Comparison of ENCODE assay signal across 16 cellular contexts in the genomic region with DNA sequence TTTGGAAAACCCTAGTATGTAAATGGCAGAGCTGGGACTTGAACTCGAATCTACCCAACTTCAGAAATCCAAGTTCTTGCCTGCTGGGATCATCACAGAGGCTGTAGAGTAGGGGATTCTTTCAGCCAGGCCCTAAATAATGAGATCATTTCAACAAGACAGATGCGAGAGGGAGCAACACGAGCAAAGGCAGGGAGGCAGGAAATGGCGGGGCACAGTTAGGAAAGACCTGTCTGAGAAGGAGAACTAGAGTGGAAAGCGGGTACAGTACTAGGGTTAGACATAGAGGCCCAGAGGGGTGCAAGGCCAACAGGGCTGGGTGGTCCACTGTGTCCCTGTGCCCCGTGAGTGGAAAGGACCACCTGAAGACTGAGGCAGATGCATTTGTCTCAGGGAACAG. TPM values are rescaled to one million over a fixed set of nuclear protein-coding genes. Genes with fewer than 3 reads are reported as not detected.
DNase-seq lines count a peak whose midpoint lies in the region; ATAC-seq lines count a peak whose summit lies in the region.
"Had no signal": no experiment of that assay in that cellular context is flagged by ENCODE, and none has a peak within 500 bp of the region (broad histone marks: within the 10 kb centered on the region; RNA-seq: fewer than 3 reads in every experiment).

No MANE protein-coding gene starts in this region.

- intact Hi-C loops in activated CD4-positive, alpha-beta T cell treated with anti-CD3 and anti-CD28 coated beads, Interleukin-2, amount 10 ng/mL, durations not matched to agents 24 days and 14 days (cut with micrococcal nuclease): no loop called here

- H3K4me1 Mint-ChIP-seq in activated CD4-positive, alpha-beta T cell treated with anti-CD3 and anti-CD28 coated beads, Interleukin-2, amount 10 ng/mL, durations not matched to agents 24 days and 14 days: peaks cover 7% of the 10 kb centered on the region
- peaks cover 20% of the 10 kb centered on the region for H3K4me1 Mint-ChIP-seq in activated CD4-positive, alpha-beta T cell treated with anti-CD3 and anti-CD28 coated beads, Interleukin-2, amount 10 ng/mL, durations not matched to agents 7 days and 5 days

- no peaks in the 10 kb centered on the region for H3K36me3 Mint-ChIP-seq in activated CD4-positive, alpha-beta T cell treated with anti-CD3 and anti-CD28 coated beads, Interleukin-2, amount 10 ng/mL, durations not matched to agents 24 days and 14 days (ENCODE audit: low read depth)
- H3K36me3 Mint-ChIP-seq in activated CD4-positive, alpha-beta T cell treated with anti-CD3 and anti-CD28 coated beads, Interleukin-2, amount 10 ng/mL, durations not matched to agents 7 days and 5 days (ENCODE audit: low read depth): no peaks in the 10 kb centered on the region
- H3K36me3 Mint-ChIP-seq: activated naive CD4-positive, alpha-beta T cell treated with anti-CD3 and anti-CD28 coated beads, Interleukin-2, amount 50 U/mL, for 72 hours had no signal

- peaks cover 3% of the 10 kb centered on the region; the same call in 1 of the 2 replicates for H3K36me3 ChIP-seq in SJCRH30
- H3K36me3 ChIP-seq: thoracic aorta had no signal

- H3K27me3 Mint-ChIP-seq in activated CD4-positive, alpha-beta T cell treated with anti-CD3 and anti-CD28 coated beads, Interleukin-2, amount 10 ng/mL, durations not matched to agents 24 days and 14 days: peaks cover 6% of the 10 kb centered on the region
- H3K27me3 Mint-ChIP-seq in activated CD4-positive, alpha-beta T cell treated with anti-CD3 and anti-CD28 coated beads, Interleukin-2, amount 10 ng/mL, durations not matched to agents 7 days and 5 days: no peaks in the 10 kb centered on the region

- POLR2A ChIA-PET in activated CD4-positive, alpha-beta T cell treated with anti-CD3 and anti-CD28 coated beads, Interleukin-2, amount 10 ng/mL, durations not matched to agents 7 days and 5 days (lab: Charles Lee): no interaction called here

- H3K9me3 Mint-ChIP-seq in activated CD4-positive, alpha-beta T cell treated with anti-CD3 and anti-CD28 coated beads, Interleukin-2, amount 10 ng/mL, durations not matched to agents 24 days and 14 days: no peaks in the 10 kb centered on the region
- no peaks in the 10 kb centered on the region for H3K9me3 Mint-ChIP-seq in activated CD4-positive, alpha-beta T cell treated with anti-CD3 and anti-CD28 coated beads, Interleukin-2, amount 10 ng/mL, durations not matched to agents 7 days and 5 days
- H3K9me3 Mint-ChIP-seq: activated naive CD4-positive, alpha-beta T cell treated with anti-CD3 and anti-CD28 coated beads, Interleukin-2, amount 50 U/mL, for 72 hours had no signal

- H3K4me1 ChIP-seq in SJCRH30: peaks cover 50% of the 10 kb centered on the region

- H3K27me3 ChIP-seq in SJCRH30: no peaks in the 10 kb centered on the region
- no peaks in the 10 kb centered on the region for H3K27me3 ChIP-seq in layer of hippocampus (ENCODE audit: control insufficient read depth, insufficient read depth, low read length)

- H3K27ac Mint-ChIP-seq in activated CD4-positive, alpha-beta T cell treated with anti-CD3 and anti-CD28 coated beads, Interleukin-2, amount 10 ng/mL, durations not matched to agents 24 days and 14 days: no peak overlapping the region
- H3K27ac Mint-ChIP-seq in activated CD4-positive, alpha-beta T cell treated with anti-CD3 and anti-CD28 coated beads, Interleukin-2, amount 10 ng/mL, durations not matched to agents 7 days and 5 days: no peak overlapping the region
- H3K27ac Mint-ChIP-seq: activated naive CD4-positive, alpha-beta T cell treated with anti-CD3 and anti-CD28 coated beads, Interleukin-2, amount 50 U/mL, for 72 hours had no signal

- ATAC-seq in GM19328 (IDR thresholded peaks at IDR 0.05; ENCODE audit: unreplicated experiment): no peak
- ATAC-seq: activated naive CD4-positive, alpha-beta T cell treated with anti-CD3 and anti-CD28 coated beads, Interleukin-2, amount 50 U/mL, for 72 hours had no signal

- CTCF ChIA-PET in activated CD4-positive, alpha-beta T cell treated with anti-CD3 and anti-CD28 coated beads, Interleukin-2, amount 10 ng/mL, durations not matched to agents 7 days and 5 days (lab: Charles Lee): no interaction called here

- DNase-seq in activated CD4-positive, alpha-beta T cell treated with anti-CD3 and anti-CD28 coated beads, Interleukin-2, amount 10 ng/mL, durations not matched to agents 24 days and 14 days: peak; percentile 44
- DNase-seq in activated CD4-positive, alpha-beta T cell treated with anti-CD3 and anti-CD28 coated beads, Interleukin-2, amount 10 ng/mL, durations not matched to agents 7 days and 5 days: no peak
- peak in 1 of 2 experiments; percentile 24 for DNase-seq in SJCRH30
- DNase-seq in T-helper 2 cell: no peak
- DNase-seq in cortex of kidney (lab: John Stamatoyannopoulos, UW): no peak
- DNase-seq: activated CD4-positive, alpha-beta T cell treated with anti-CD3 and anti-CD28 coated beads for 48 hours; COR-L47; erythroblast; Karpas-422; NCI-H526; Right ventricle myocardium superior had no signal

- H3K4me3 ChIP-seq in SJCRH30: no peak overlapping the region
- H3K4me3 ChIP-seq: thoracic aorta had no signal

- no peaks in the 10 kb centered on the region for H3K9me3 ChIP-seq in SJCRH30 (replicated peaks)
- H3K9me3 ChIP-seq: thoracic aorta had no signal

- H3K27ac ChIP-seq in SJCRH30: peak overlapping the region; percentile 35
- H3K27ac ChIP-seq in layer of hippocampus (ENCODE audit: low read depth, low read length): peak overlapping the region; percentile 82
- H3K27ac ChIP-seq in temporal lobe (ENCODE audit: low read depth, low read length): peak overlapping the region; percentile 82
- H3K27ac ChIP-seq: thoracic aorta had no signal

- no peak overlapping the region for H3K4me3 Mint-ChIP-seq in activated CD4-positive, alpha-beta T cell treated with anti-CD3 and anti-CD28 coated beads, Interleukin-2, amount 10 ng/mL, durations not matched to agents 24 days and 14 days
- no peak overlapping the region for H3K4me3 Mint-ChIP-seq in activated CD4-positive, alpha-beta T cell treated with anti-CD3 and anti-CD28 coated beads, Interleukin-2, amount 10 ng/mL, durations not matched to agents 7 days and 5 days

RNA-seq across cellular contexts. Expression of gene MVB12B, which starts 46.1 kb away (rescaled TPM):
- 0.49 and 1.3 TPM in 2 replicates for total RNA-seq in activated CD4-positive, alpha-beta T cell treated with anti-CD3 and anti-CD28 coated beads, Interleukin-2, amount 10 ng/mL, durations not matched to agents 24 days and 14 days
- 1 to 10 TPM; 7.3 to 7.6 TPM for total RNA-seq in activated CD4-positive, alpha-beta T cell treated with anti-CD3 and anti-CD28 coated beads, Interleukin-2, amount 10 ng/mL, durations not matched to agents 7 days and 5 days
- 19.5 and 21.9 TPM in 2 replicates for total RNA-seq in SJCRH30 (2014; rRNA removed; shearing (Covaris generic))
- total RNA-seq in temporal lobe: 29.7 TPM
